In genomic region chrX:118212817-118213183, GRCh38 we compare ENCODE assay signal across 10 cellular contexts.
DNase-seq lines count a peak whose midpoint lies in the region; ATAC-seq lines count a peak whose summit lies in the region.
"Had no signal": no experiment of that assay in that cellular context is flagged by ENCODE, and none has a peak within 500 bp of the region (broad histone marks: within the 10 kb centered on the region; RNA-seq: fewer than 3 reads in every experiment).

No MANE protein-coding gene starts in this region.

- ATAC-seq in GM18498 (IDR thresholded peaks at IDR 0.05; ENCODE audit: unreplicated experiment) (peak; percentile 85), GM21381 (IDR thresholded peaks at IDR 0.05; ENCODE audit: unreplicated experiment) (peak; percentile 88), HG03159 (IDR thresholded peaks at IDR 0.05; ENCODE audit: unreplicated experiment) (peak; percentile 75)

- peak; percentile 54 for DNase-seq in OCI-M1 (lab: John Stamatoyannopoulos, UW)
- DNase-seq in activated T-helper 1 cell treated with anti-CD3 and anti-CD28 coated beads, Interleukin-12 subunit alpha, Interleukin-12 subunit beta, Interleukin-2, Interleukin-4 antibody, amounts not matched to agents 30 ng/mL and 10 ng/mL and 1 ng/mL, durations not matched to agents 14 hours and 24 hours and 36 hours (ENCODE audit: low spot score) = no peak
- no peak for DNase-seq in LoVo (ENCODE audit: low spot score)
- DNase-seq in activated T-cell treated with anti-CD3 and anti-CD28 coated beads, Interleukin-2, amount 50 U/mL, for 48 hours = no peak
- no peak for DNase-seq in HuH-7.5 (ENCODE audit: low spot score)
- DNase-seq: activated effector memory CD4-positive, alpha-beta T cell treated with anti-CD3 and anti-CD28 coated beads, Interleukin-2, amount 50 U/mL, for 16 hours; kidney glomerular epithelial cell had no signal

- no peaks in the 10 kb centered on the region for H3K4me1 Mint-ChIP-seq in activated T-helper 1 cell treated with anti-CD3 and anti-CD28 coated beads, Interleukin-12 subunit alpha, Interleukin-12 subunit beta, Interleukin-2, Interleukin-4 antibody, amounts not matched to agents 30 ng/mL and 10 ng/mL and 1 ng/mL, durations not matched to agents 14 hours and 24 hours and 36 hours (ENCODE audit: low read depth)

- intact Hi-C loops in activated T-helper 1 cell treated with anti-CD3 and anti-CD28 coated beads, Interleukin-12 subunit alpha, Interleukin-12 subunit beta, Interleukin-2, Interleukin-4 antibody, amounts not matched to agents 30 ng/mL and 10 ng/mL and 1 ng/mL, durations not matched to agents 14 hours and 24 hours and 36 hours (cut with micrococcal nuclease) = no loop called here

- no peaks in the 10 kb centered on the region for H3K36me3 Mint-ChIP-seq in activated T-helper 1 cell treated with anti-CD3 and anti-CD28 coated beads, Interleukin-12 subunit alpha, Interleukin-12 subunit beta, Interleukin-2, Interleukin-4 antibody, amounts not matched to agents 30 ng/mL and 10 ng/mL and 1 ng/mL, durations not matched to agents 14 hours and 24 hours and 36 hours (ENCODE audit: low read depth)

- H3K9me3 Mint-ChIP-seq in activated T-helper 1 cell treated with anti-CD3 and anti-CD28 coated beads, Interleukin-12 subunit alpha, Interleukin-12 subunit beta, Interleukin-2, Interleukin-4 antibody, amounts not matched to agents 30 ng/mL and 10 ng/mL and 1 ng/mL, durations not matched to agents 14 hours and 24 hours and 36 hours = no peaks in the 10 kb centered on the region

- H3K4me3 Mint-ChIP-seq in activated T-helper 1 cell treated with anti-CD3 and anti-CD28 coated beads, Interleukin-12 subunit alpha, Interleukin-12 subunit beta, Interleukin-2, Interleukin-4 antibody, amounts not matched to agents 30 ng/mL and 10 ng/mL and 1 ng/mL, durations not matched to agents 14 hours and 24 hours and 36 hours = no peak overlapping the region

- H3K27ac Mint-ChIP-seq in activated T-helper 1 cell treated with anti-CD3 and anti-CD28 coated beads, Interleukin-12 subunit alpha, Interleukin-12 subunit beta, Interleukin-2, Interleukin-4 antibody, amounts not matched to agents 30 ng/mL and 10 ng/mL and 1 ng/mL, durations not matched to agents 14 hours and 24 hours and 36 hours = no peak overlapping the region

- H3K27me3 Mint-ChIP-seq in activated T-helper 1 cell treated with anti-CD3 and anti-CD28 coated beads, Interleukin-12 subunit alpha, Interleukin-12 subunit beta, Interleukin-2, Interleukin-4 antibody, amounts not matched to agents 30 ng/mL and 10 ng/mL and 1 ng/mL, durations not matched to agents 14 hours and 24 hours and 36 hours (ENCODE audit: insufficient read depth) = peaks cover 3% of the 10 kb centered on the region
